Comparison of ENCODE assay signal across 37 cellular contexts in the genomic region with DNA sequence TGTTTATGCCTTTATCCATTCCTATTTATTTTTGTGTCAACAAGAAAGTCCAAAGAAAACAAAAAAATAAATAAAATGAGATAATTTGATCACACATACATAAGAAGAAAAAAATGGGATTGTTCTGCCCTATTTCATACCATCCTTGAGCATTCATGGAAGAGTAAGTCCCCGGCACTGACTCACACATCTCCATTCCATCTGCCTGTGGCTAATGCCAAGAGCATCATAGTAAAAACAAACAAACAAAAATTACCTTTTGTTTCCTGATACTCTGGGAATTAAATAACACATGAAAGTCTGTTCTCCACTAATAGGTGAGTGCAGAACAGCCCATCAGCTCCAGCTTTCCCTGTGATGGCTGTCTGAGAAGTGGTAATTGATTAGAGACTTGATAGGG.
"Had no signal": no experiment of that assay in that cellular context is flagged by ENCODE, and none has a peak within 500 bp of the region (broad histone marks: within the 10 kb centered on the region; RNA-seq: fewer than 3 reads in every experiment).

No MANE protein-coding gene starts in this region.

- H3K9me3 Mint-ChIP-seq: activated B cell treated with CpG ODN at 0.5 μM for 24 hours; activated CD4-positive, alpha-beta memory T cell treated with anti-CD3 and anti-CD28 coated beads for 36 hours; activated naive CD4-positive, alpha-beta T cell treated with anti-CD3 and anti-CD28 coated beads for 36 hours; activated naive CD4-positive, alpha-beta T cell treated with anti-CD3 and anti-CD28 coated beads, Interleukin-2, amount 50 U/mL, for 72 hours; activated T-cell treated with anti-CD3 and anti-CD28 coated beads, Interleukin-2, amount 50 U/mL, for 4 hours; activated T-helper 1 cell treated with anti-CD3 and anti-CD28 coated beads, Interleukin-12 subunit alpha, Interleukin-12 subunit beta, Interleukin-2, Interleukin-4 antibody, amounts not matched to agents 30 ng/mL and 10 ng/mL and 1 ng/mL, durations not matched to agents 14 hours and 24 hours and 36 hours had no signal

- H3K36me3 Mint-ChIP-seq: activated CD4-positive, alpha-beta memory T cell treated with anti-CD3 and anti-CD28 coated beads for 36 hours; activated naive CD4-positive, alpha-beta T cell treated with anti-CD3 and anti-CD28 coated beads, Interleukin-2, amount 50 U/mL, for 72 hours had no signal

- H3K27ac Mint-ChIP-seq: activated B cell treated with CpG ODN at 0.5 μM for 24 hours; activated CD4-positive, alpha-beta memory T cell treated with anti-CD3 and anti-CD28 coated beads for 36 hours; activated naive CD4-positive, alpha-beta T cell treated with anti-CD3 and anti-CD28 coated beads for 36 hours; activated naive CD4-positive, alpha-beta T cell treated with anti-CD3 and anti-CD28 coated beads, Interleukin-2, amount 50 U/mL, for 72 hours; activated T-helper 1 cell treated with anti-CD3 and anti-CD28 coated beads, Interleukin-12 subunit alpha, Interleukin-12 subunit beta, Interleukin-2, Interleukin-4 antibody, amounts not matched to agents 30 ng/mL and 10 ng/mL and 1 ng/mL, durations not matched to agents 14 hours and 24 hours and 36 hours had no signal

- H3K4me3 Mint-ChIP-seq: activated B cell treated with CpG ODN at 0.5 μM for 24 hours; activated CD4-positive, alpha-beta memory T cell treated with anti-CD3 and anti-CD28 coated beads for 36 hours; activated naive CD4-positive, alpha-beta T cell treated with anti-CD3 and anti-CD28 coated beads for 36 hours; activated T-cell treated with anti-CD3 and anti-CD28 coated beads, Interleukin-2, amount 50 U/mL, for 4 hours; activated T-helper 1 cell treated with anti-CD3 and anti-CD28 coated beads, Interleukin-12 subunit alpha, Interleukin-12 subunit beta, Interleukin-2, Interleukin-4 antibody, amounts not matched to agents 30 ng/mL and 10 ng/mL and 1 ng/mL, durations not matched to agents 14 hours and 24 hours and 36 hours had no signal

- ATAC-seq: activated naive CD4-positive, alpha-beta T cell treated with anti-CD3 and anti-CD28 coated beads, Interleukin-2, amount 50 U/mL, for 72 hours; activated T-cell treated with anti-CD3 and anti-CD28 coated beads, Interleukin-2, amount 50 U/mL, for 4 hours; body of pancreas; Right ventricle myocardium inferior had no signal

- DNase-seq: activated B cell treated with CpG ODN at 0.5 μM for 24 hours; activated CD4-positive, alpha-beta memory T cell treated with anti-CD3 and anti-CD28 coated beads for 36 hours; activated CD4-positive, alpha-beta T cell treated with anti-CD3 and anti-CD28 coated beads for 4 hours; activated CD4-positive, alpha-beta T cell treated with anti-CD3 and anti-CD28 coated beads, Interleukin-2, amount 50 U/mL, for 1 hour; activated CD4-positive, CD25-positive, alpha-beta regulatory T cell treated with anti-CD3 and anti-CD28 coated beads, Interleukin-2, amount 50 U/mL, for 72 hours; activated CD8-positive, alpha-beta memory T cell treated with anti-CD3 and anti-CD28 coated beads, Interleukin-2, amount 50 U/mL, for 4 hours; activated gamma-delta T cell treated with Interleukin-2 at 50 U/mL for 16 hours; activated naive CD4-positive, alpha-beta T cell treated with anti-CD3 and anti-CD28 coated beads for 36 hours; activated T-cell treated with anti-CD3 and anti-CD28 coated beads for 4 hours; activated T-cell treated with anti-CD3 and anti-CD28 coated beads, Interleukin-2, amount 50 U/mL, for 4 hours; adrenal gland; body of pancreas; caudate nucleus; cerebellar nuclear complex; Karpas-422; MM.1S; MV-4-11; NCI-H1092; NCI-H1436 treated with DMSO at 0.1 percent for 48 hours; NCI-H1694 treated with DMSO at 0.1 percent for 48 hours; NCI-H2029; NCI-H2107; NCI-H2171; NCI-H510A; NCI-H526; NCI-H748 treated with DMSO at 0.1 percent for 48 hours; NK-92 treated with Interleukin-12 subunit alpha and Interleukin-12 subunit beta, amount 100 ng/mL, for 24 hours; SW 1271; T-helper 1 cell; T-helper 2 cell; T-helper 9 cell had no signal

- FAIRE-seq: astrocyte, bronchial epithelial cell, RCC 7860 had no signal

- H3K4me1 Mint-ChIP-seq: activated B cell treated with CpG ODN at 0.5 μM for 24 hours had no signal
